In the genomic region with DNA sequence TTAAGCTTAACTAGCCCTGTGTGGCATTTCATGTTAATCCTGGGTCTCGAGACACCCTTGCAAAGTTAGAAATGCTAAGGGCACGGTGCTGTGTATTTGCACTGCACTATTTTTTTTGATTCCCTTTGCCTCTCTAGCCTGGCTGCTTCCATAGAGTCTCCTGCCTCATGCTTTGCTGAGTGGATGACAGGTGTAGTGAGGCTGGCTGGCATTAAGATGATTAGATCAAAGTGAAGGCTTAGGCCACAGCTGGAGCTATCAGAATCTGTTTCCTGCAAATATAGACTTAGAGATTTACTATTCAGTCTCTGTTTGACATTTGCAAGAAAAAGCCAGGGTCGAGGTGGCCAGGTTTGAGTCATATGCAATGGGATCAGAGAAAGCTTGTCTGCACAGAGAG, we compare ENCODE assay signal across 24 cellular contexts.
DNase-seq lines count a peak whose midpoint lies in the region; FAIRE-seq and TF ChIP-seq lines count a peak whose summit lies in the region.
"Had no signal": no experiment of that assay in that cellular context is flagged by ENCODE, and none has a peak within 500 bp of the region (broad histone marks: within the 10 kb centered on the region; RNA-seq: fewer than 3 reads in every experiment).

No MANE protein-coding gene starts in this region.

- TF ChIP-seq CTCF in OCI-LY3 (IDR thresholded peaks at IDR 0.05; ENCODE audit: low read depth, low read length) (no peak), H1 (IDR thresholded peaks at IDR 0.05; ENCODE audit: control extremely low read depth in 1 of 3, insufficient read depth in 1 of 3, low read depth in 1 of 3, low read length in 3 of 3) (no peak), neural progenitor cell (IDR thresholded peaks at IDR 0.05) (no peak)

- no peak overlapping the region for H3K27ac Mint-ChIP-seq in neural progenitor cell
- H3K27ac Mint-ChIP-seq: B cell; CD4-positive, alpha-beta T cell; CD8-positive, alpha-beta T cell had no signal

- no peak for FAIRE-seq in H1 (lab: Jason Lieb, UNC)
- FAIRE-seq: A549, GM12878, GM12892, GM18507 had no signal

- H4K20me1 ChIP-seq in OCI-LY3 (ENCODE audit: insufficient read depth, low read length) = no peaks in the 10 kb centered on the region
- H4K20me1 ChIP-seq in H1 (replicated peaks in 1 of 2; ENCODE audit: control insufficient read depth in 1 of 2, insufficient read depth in 2 of 2, low read length in 2 of 2) = no peaks in the 10 kb centered on the region
- no peaks in the 10 kb centered on the region for H4K20me1 ChIP-seq in neural progenitor cell (ENCODE audit: low read depth)
- H4K20me1 ChIP-seq: BLaER1 treated with 17β-estradiol and CSF1 and Interleukin-3, amounts not matched to agents 10 nM and 100 nM had no signal

- H3K79me2 ChIP-seq in OCI-LY3 (ENCODE audit: low read length) = no peaks in the 10 kb centered on the region
- H3K79me2 ChIP-seq in H1 (ENCODE audit: control insufficient read depth in 1 of 2, insufficient read depth in 2 of 2, low read length in 2 of 2) = no peaks in the 10 kb centered on the region
- H3K79me2 ChIP-seq in neural progenitor cell (ENCODE audit: low read depth) = no peaks in the 10 kb centered on the region

- no peaks in the 10 kb centered on the region for H3K27me3 Mint-ChIP-seq in neural progenitor cell (ENCODE audit: insufficient read depth, low read depth)
- H3K27me3 Mint-ChIP-seq: B cell had no signal

- H4K8ac ChIP-seq in H1 (ENCODE audit: extremely low read depth, insufficient read depth, low read length) = no peak overlapping the region

- CTCF ChIA-PET in H1 (lab: Charles Lee; ENCODE audit: partially characterized antibody) = interaction anchor here (0.6 to 1.1 kb wide), 4 partner anchors 19 to 172 kb away, joined by 3 to 5 read pairs (median 4); no protein-coding TSS in a partner anchor

- H3K27me3 ChIP-seq in OCI-LY3 (ENCODE audit: low read depth, low read length) = no peaks in the 10 kb centered on the region
- no peaks in the 10 kb centered on the region for H3K27me3 ChIP-seq in H1 (replicated peaks in 1 of 4; ENCODE audit: control insufficient read depth in 3 of 4, extremely low read depth in 1 of 4, insufficient read depth in 3 of 4, low read length in 3 of 4)
- no peaks in the 10 kb centered on the region for H3K27me3 ChIP-seq in neural progenitor cell
- H3K27me3 ChIP-seq: BLaER1 treated with 17β-estradiol and CSF1 and Interleukin-3, amounts not matched to agents 10 nM and 100 nM had no signal

- H3K4me1 Mint-ChIP-seq in neural progenitor cell = peaks cover 13% of the 10 kb centered on the region
- H3K4me1 Mint-ChIP-seq: B cell had no signal

- no peak overlapping the region for H3K4me3 ChIP-seq in OCI-LY3 (ENCODE audit: low read length)
- no peak overlapping the region for H3K4me3 ChIP-seq in H1 (ENCODE audit: extremely low read depth in 1 of 4, insufficient read depth in 2 of 4, low read depth in 3 of 4, low read length in 4 of 4)
- H3K4me3 ChIP-seq in neural progenitor cell = no peak overlapping the region
- H3K4me3 ChIP-seq: A549; BLaER1 treated with 17β-estradiol and CSF1 and Interleukin-3, amounts not matched to agents 10 nM and 100 nM; GM12878 had no signal

- TF ChIP-seq RAD21 in H1 (IDR thresholded peaks at IDR 0.05 in 1 of 2, conservative IDR thresholded peaks at IDR 0.05 in 1 of 2; ENCODE audit: low read depth in 2 of 2, low read length in 2 of 2) = no peak

- no peak overlapping the region for H3K18ac ChIP-seq in H1 (ENCODE audit: extremely low read depth, low read length)

- no peak overlapping the region for H3K23ac ChIP-seq in H1 (ENCODE audit: insufficient read length)

- no peak overlapping the region for H2BK20ac ChIP-seq in H1 (ENCODE audit: low read length)

- H3K4me2 ChIP-seq in OCI-LY3 (ENCODE audit: low read length) (no peak overlapping the region), H1 (ENCODE audit: insufficient read depth in 1 of 2, low read depth in 2 of 2, low read length in 2 of 2) (no peak overlapping the region), neural progenitor cell (no peak overlapping the region)
- H3K4me2 ChIP-seq: A549; BLaER1 treated with 17β-estradiol and CSF1 and Interleukin-3, amounts not matched to agents 10 nM and 100 nM had no signal

- no peak overlapping the region for H4K91ac ChIP-seq in H1 (replicated peaks; ENCODE audit: insufficient read length, low read length)

- no peak for TF ChIP-seq EP300 in H1 (IDR thresholded peaks at IDR 0.05; ENCODE audit: borderline replicate concordance in 1 of 2, low read depth in 2 of 2, low read length in 2 of 2)

- peaks cover 6% of the 10 kb centered on the region for H3K9me3 Mint-ChIP-seq in neural progenitor cell
- H3K9me3 Mint-ChIP-seq: CD4-positive, alpha-beta T cell; CD8-positive, alpha-beta T cell had no signal

- H2AK5ac ChIP-seq in H1 (ENCODE audit: low read depth, low read length) = no peak overlapping the region

- no peaks in the 10 kb centered on the region for H3K79me1 ChIP-seq in H1 (ENCODE audit: low read depth, low read length)

- no peak overlapping the region for H2BK15ac ChIP-seq in H1 (ENCODE audit: low read length)

- H3F3A ChIP-seq in neural progenitor cell (ENCODE audit: low read depth) = no peaks in the 10 kb centered on the region

- H3K9me3 ChIP-seq in OCI-LY3 (ENCODE audit: insufficient read depth, low read length) = no peaks in the 10 kb centered on the region
- H3K9me3 ChIP-seq in H1 (ENCODE audit: insufficient read depth in 2 of 2, low read depth in 1 of 2, low read length in 1 of 2) = no peaks in the 10 kb centered on the region; a peak in 1 of 4 replicates
- H3K9me3 ChIP-seq in neural progenitor cell (ENCODE audit: low read depth) = no peaks in the 10 kb centered on the region
- H3K9me3 ChIP-seq: A549, Caco-2 had no signal

- H3K4me1 ChIP-seq in OCI-LY3 (ENCODE audit: low read length) (0 out of 2 replicates have a peak, but pooled peaks cover 5% of the 10 kb centered on the region), H1 (replicated peaks in 1 of 4; ENCODE audit: control insufficient read depth in 3 of 4, insufficient read depth in 4 of 4, low read length in 3 of 4) (no peaks in the 10 kb centered on the region; a peak in 1 of 7 replicates), neural progenitor cell (peaks cover 4% of the 10 kb centered on the region)
- H3K4me1 ChIP-seq: A549; BLaER1 treated with 17β-estradiol and CSF1 and Interleukin-3, amounts not matched to agents 10 nM and 100 nM; Caco-2 had no signal

- H2BK12ac ChIP-seq in H1 (ENCODE audit: low read depth, low read length) = no peak overlapping the region

- no peak for TF ChIP-seq POLR2A in H1 (IDR thresholded peaks at IDR 0.05; ENCODE audit: control extremely low read depth in 1 of 2, low read depth in 2 of 2, low read length in 2 of 2)

- H2AFZ ChIP-seq in OCI-LY3 (ENCODE audit: low read depth, low read length) (peak overlapping the region; percentile 45; the same call in 1 of the 2 replicates), H1 (ENCODE audit: low read length) (peak overlapping the region; percentile 25; the same call in 1 of the 2 replicates), neural progenitor cell (replicated peaks) (peak overlapping the region; percentile 26)

- H3K4me3 Mint-ChIP-seq in neural progenitor cell = no peak overlapping the region
- H3K4me3 Mint-ChIP-seq: B cell; CD4-positive, alpha-beta T cell; CD8-positive, alpha-beta T cell had no signal

- WGBS in H1 (ENCODE audit: extremely low coverage in 1 of 2, insufficient coverage in 1 of 2, insufficient read length in 1 of 2, insufficient replicate concordance in 2 of 2, low coverage in 1 of 2, low lambda C conversion rate in 2 of 2, missing lambda C conversion rate in 1 of 2), 2 experiments = 88% methylated on average over 3 of the region's 3 CpGs; no CpG with 5 or more reads in 1 of the 2 experiments

- H3K4ac ChIP-seq in H1 (replicated peaks; ENCODE audit: insufficient read length, low read depth, low read length) = no peak overlapping the region

- H2BK5ac ChIP-seq in H1 (ENCODE audit: low read depth, low read length) = no peak overlapping the region

- no peaks in the 10 kb centered on the region for H3K23me2 ChIP-seq in H1 (ENCODE audit: low read depth, low read length)

- POLR2A ChIA-PET in H1 (lab: Charles Lee; ENCODE audit: partially characterized antibody) = no interaction called here

- H3K56ac ChIP-seq in H1 (replicated peaks; ENCODE audit: insufficient read length, low read depth, low read length) = no peak overlapping the region

- H3K14ac ChIP-seq in H1 (ENCODE audit: insufficient read length) = no peak overlapping the region

- H3K36me3 ChIP-seq in OCI-LY3 (replicated peaks; ENCODE audit: low read depth, low read length) (no peaks in the 10 kb centered on the region), H1 (ENCODE audit: control insufficient read depth in 2 of 4, insufficient read depth in 4 of 4, low read length in 3 of 4) (no peaks in the 10 kb centered on the region), neural progenitor cell (no peaks in the 10 kb centered on the region)
- H3K36me3 ChIP-seq: BLaER1 treated with 17β-estradiol and CSF1 and Interleukin-3, amounts not matched to agents 10 nM and 100 nM had no signal

- H3K27ac ChIP-seq in OCI-LY3 (ENCODE audit: low read length) = no peak overlapping the region
- no peak overlapping the region for H3K27ac ChIP-seq in H1 (ENCODE audit: low read depth, low read length)
- no peak overlapping the region for H3K27ac ChIP-seq in neural progenitor cell
- H3K27ac ChIP-seq: 22Rv1; A549; BLaER1 treated with 17β-estradiol and CSF1 and Interleukin-3, amounts not matched to agents 10 nM and 100 nM; C4-2B had no signal

- H4K5ac ChIP-seq in H1 (ENCODE audit: insufficient read length, low read depth, low read length) = no peak overlapping the region

- H3K36me3 Mint-ChIP-seq in neural progenitor cell = no peaks in the 10 kb centered on the region
- H3K36me3 Mint-ChIP-seq: CD8-positive, alpha-beta T cell had no signal

- no peak overlapping the region for H3K9ac ChIP-seq in OCI-LY3 (ENCODE audit: low read length)
- H3K9ac ChIP-seq in H1 (replicated peaks in 1 of 4; ENCODE audit: extremely low read depth in 1 of 4, low read depth in 3 of 4, low read length in 3 of 4) = no peak overlapping the region
- H3K9ac ChIP-seq in neural progenitor cell = no peak overlapping the region
- H3K9ac ChIP-seq: BLaER1 treated with 17β-estradiol and CSF1 and Interleukin-3, amounts not matched to agents 10 nM and 100 nM had no signal

- DNase-seq in H1 (ENCODE audit: low read depth in 1 of 2, low spot score in 2 of 2) (no peak), neural progenitor cell (ENCODE audit: low spot score) (no peak), NCI-H146 (lab: John Stamatoyannopoulos, UW) (no peak)
- DNase-seq in activated CD4-positive, alpha-beta T cell treated with anti-CD3 and anti-CD28 coated beads, Interleukin-2, amount 50 U/mL, for 4 hours = no peak
- DNase-seq: AML-193; Caco-2; Calu3; CD4-positive, alpha-beta T cell; CD8-positive, alpha-beta T cell; DMS 273 treated with DMSO at 0.1 percent for 48 hours; DMS153; DMS79; DND-41; EL; GDM1 had no signal

- no peak overlapping the region for H2BK120ac ChIP-seq in H1 (replicated peaks; ENCODE audit: low read depth, low read length)

TF ChIP-seq in H1, 55 proteins besides CTCF, POLR2A, EP300 and RAD21:
- no peak for TF ChIP-seq PHF8 (conservative IDR thresholded peaks at IDR 0.05; ENCODE audit: low read depth, low read length)
- TF ChIP-seq SRF (IDR thresholded peaks at IDR 0.05; ENCODE audit: low read depth, low read length) = no peak
- TF ChIP-seq TEAD4 (IDR thresholded peaks at IDR 0.05; ENCODE audit: low read depth, low read length) = no peak
TF ChIP-seq in H1: peak in this region for 0.
